Comparison of ENCODE assay signal across 27 cellular contexts in the genomic region with DNA sequence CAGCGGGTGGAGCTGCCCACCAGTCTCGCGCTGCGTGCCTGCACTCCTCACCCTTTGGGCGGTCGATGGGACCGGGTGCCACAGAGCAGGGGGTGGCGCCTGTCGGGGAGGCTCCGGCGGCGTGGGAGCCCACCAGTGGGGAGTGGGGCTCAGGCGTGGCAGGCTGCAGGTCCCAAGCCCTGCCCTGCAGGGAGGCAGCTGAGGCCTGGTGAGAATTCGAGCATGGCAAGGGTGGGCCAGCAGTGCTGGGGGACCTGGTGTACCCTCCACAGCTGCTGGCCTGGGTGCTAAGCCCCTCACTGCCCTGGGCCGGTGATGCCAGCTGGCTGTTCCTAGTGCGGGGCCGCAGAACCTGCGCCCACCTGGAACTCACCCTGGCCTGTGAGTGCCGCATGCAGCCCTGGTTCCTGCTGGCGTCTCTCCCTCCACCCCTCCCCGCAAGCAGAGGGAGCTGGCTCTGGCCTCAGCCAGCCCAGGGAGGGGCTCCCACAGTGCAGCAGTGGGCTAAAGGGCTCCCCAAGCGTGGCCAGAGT.
"Had no signal": no experiment of that assay in that cellular context is flagged by ENCODE, and none has a peak within 500 bp of the region (broad histone marks: within the 10 kb centered on the region; RNA-seq: fewer than 3 reads in every experiment).

No MANE protein-coding gene starts in this region.

- H3K4me3 ChIP-seq: heart right ventricle, hepatocyte, lower lobe of right lung, mucosa of descending colon, neural progenitor cell, ovary, right atrium auricular region, right lobe of liver, smooth muscle cell, stomach, testis, thyroid gland, transverse colon, upper lobe of left lung had no signal

- H3K36me3 ChIP-seq: heart right ventricle, lower lobe of right lung, neural progenitor cell, ovary, right atrium auricular region, right lobe of liver, stomach, thyroid gland, transverse colon, upper lobe of left lung had no signal

- H2AFZ ChIP-seq: hepatocyte, neural progenitor cell had no signal

- H3K9ac ChIP-seq: neural progenitor cell had no signal

- DNase-seq: heart right ventricle; islet precursor cell; left ventricle myocardium superior; lower lobe of right lung; mammary epithelial cell; mesendoderm; midbrain; mucosa of descending colon; naive thymus-derived CD4-positive, alpha-beta T cell; nephron progenitor cell; ovary; right lobe of liver; stimulated activated CD4-positive, alpha-beta T cell treated with anti-CD3 and anti-CD28 coated beads, Interleukin-12 subunit alpha, Interleukin-12 subunit beta, amount 100 ng/mL, for 4 hours; stimulated activated CD4-positive, alpha-beta T cell treated with anti-CD3 and anti-CD28 coated beads, Interleukin-15, amount 100 ng/mL, for 24 hours; stimulated activated CD4-positive, alpha-beta T cell treated with anti-CD3 and anti-CD28 coated beads, Interleukin-2, amount 100 ng/mL, for 24 hours; stimulated activated CD4-positive, alpha-beta T cell treated with anti-CD3 and anti-CD28 coated beads, Interleukin-4, amount 100 ng/mL, for 1 hour; stimulated activated naive B cell treated with anti-CD40 and anti-IgM and Interleukin-4, amounts not matched to agents 10 μg/mL and 1 μg/mL and 100 μg/mL, for 72 hours; stimulated activated naive CD8-positive, alpha-beta T cell treated with anti-CD3 and anti-CD28 coated beads, Interleukin-15, Interleukin-2, amounts not matched to agents 100 U/mL and 50 U/mL, for 24 hours; stomach; testis; thyroid gland; transverse colon had no signal

- H3K9me3 ChIP-seq: lower lobe of right lung, mucosa of descending colon, ovary, right atrium auricular region, right lobe of liver, testis, thyroid gland, transverse colon, upper lobe of left lung had no signal

- ATAC-seq: heart right ventricle; left ventricle myocardium superior; mucosa of descending colon; naive thymus-derived CD4-positive, alpha-beta T cell; stimulated activated naive B cell treated with anti-CD40 and anti-IgM and Interleukin-4, amounts not matched to agents 10 μg/mL and 1 μg/mL and 100 μg/mL, for 72 hours; stimulated activated naive CD8-positive, alpha-beta T cell treated with anti-CD3 and anti-CD28 coated beads, Interleukin-15, Interleukin-2, amounts not matched to agents 100 U/mL and 50 U/mL, for 24 hours had no signal

- H3K4me1 ChIP-seq: heart right ventricle, lower lobe of right lung, neural progenitor cell, right atrium auricular region, right lobe of liver, stomach, testis, thyroid gland, transverse colon, upper lobe of left lung had no signal

- H3K27ac ChIP-seq: heart right ventricle, hepatocyte, lower lobe of right lung, neural progenitor cell, ovary, right atrium auricular region, right lobe of liver, stomach, testis, thyroid gland, transverse colon, upper lobe of left lung had no signal

- H3K27me3 ChIP-seq: heart right ventricle, hepatocyte, neural progenitor cell, ovary, right atrium auricular region, right lobe of liver, stomach, testis, thyroid gland, transverse colon, upper lobe of left lung had no signal

- H3K4me2 ChIP-seq: hepatocyte, neural progenitor cell, smooth muscle cell had no signal
